Comparison of ENCODE assay signal across 16 cellular contexts in the genomic region with DNA sequence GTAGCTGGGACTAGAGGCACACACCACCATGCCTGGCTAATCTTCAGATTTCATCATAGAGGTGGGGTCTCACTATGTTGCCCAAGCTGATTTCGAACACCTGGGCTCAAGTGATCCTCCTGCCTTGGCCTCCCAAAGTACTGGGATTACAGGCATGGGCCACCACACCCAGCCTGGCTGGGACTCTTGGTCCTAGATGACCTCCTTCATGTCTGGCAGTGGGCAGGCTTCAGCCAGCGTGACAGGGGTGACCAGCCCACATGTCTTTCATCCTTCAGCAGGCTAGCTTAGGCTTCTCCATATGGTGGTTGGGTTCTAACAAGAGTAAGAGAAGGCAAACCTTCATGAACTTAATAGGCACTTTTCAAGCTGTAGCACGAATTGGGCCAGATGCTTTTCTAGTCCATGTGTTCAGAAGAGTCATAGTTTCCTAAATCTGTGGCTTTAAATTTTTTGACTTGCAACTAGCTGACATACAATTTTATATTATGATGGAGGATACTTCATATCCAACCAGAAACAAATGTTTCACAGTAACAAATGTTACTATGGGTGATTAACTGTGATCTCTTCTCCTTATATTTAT. TPM values are rescaled to one million over a fixed set of nuclear protein-coding genes. Genes with fewer than 3 reads are reported as not detected.
DNase-seq lines count a peak whose midpoint lies in the region; ATAC-seq, FAIRE-seq and TF ChIP-seq lines count a peak whose summit lies in the region.
"Had no signal": no experiment of that assay in that cellular context is flagged by ENCODE, and none has a peak within 500 bp of the region (broad histone marks: within the 10 kb centered on the region; RNA-seq: fewer than 3 reads in every experiment).

No MANE protein-coding gene starts in this region.

- H3K9me3 ChIP-seq in endodermal cell (ENCODE audit: control insufficient read depth, low read length) (no peaks in the 10 kb centered on the region), transverse colon (no peaks in the 10 kb centered on the region)
- H3K9me3 ChIP-seq: HAP-1 had no signal

- no peak for TF ChIP-seq CTCF in endodermal cell (conservative IDR thresholded peaks at IDR 0.05)
- no peak for TF ChIP-seq CTCF in transverse colon (IDR thresholded peaks at IDR 0.05)

- CTCF ChIA-PET in T-cell (lab: Charles Lee) = interaction anchor here (0.5 to 1.5 kb wide), 4 partner anchors 30 to 345 kb away, joined by 3 to 6 read pairs (median 4); no protein-coding TSS in a partner anchor

- no peaks in the 10 kb centered on the region for H3K9me3 Mint-ChIP-seq in activated naive CD4-positive, alpha-beta T cell treated with anti-CD3 and anti-CD28 coated beads, Interleukin-2, amount 50 U/mL, for 24 hours
- H3K9me3 Mint-ChIP-seq in T-cell (peaks cover 0 to 3% (median 0%) of the 10 kb centered on the region in 3 donors), endodermal cell (peaks cover 11% of the 10 kb centered on the region)

- no peaks in the 10 kb centered on the region for H3K27me3 Mint-ChIP-seq in activated naive CD4-positive, alpha-beta T cell treated with anti-CD3 and anti-CD28 coated beads, Interleukin-2, amount 50 U/mL, for 24 hours
- H3K27me3 Mint-ChIP-seq in T-cell (no peaks in the 10 kb centered on the region), endodermal cell (ENCODE audit: insufficient read depth) (peaks cover 10% of the 10 kb centered on the region)

- no peak for FAIRE-seq in H54 (lab: Jason Lieb, UNC)

- H3K27ac ChIP-seq in endodermal cell (ENCODE audit: low read depth, low read length) = no peak overlapping the region
- peak overlapping the region in 3 of 4 donors; percentile 5 to 22 (median 16) for H3K27ac ChIP-seq in transverse colon

- H3K27me3 ChIP-seq in endodermal cell (ENCODE audit: control insufficient read depth, insufficient read depth, low read length, poor library complexity, severe bottlenecking) (no peaks in the 10 kb centered on the region), transverse colon (no peaks in the 10 kb centered on the region)

- H3K4me3 ChIP-seq in endodermal cell (ENCODE audit: low read length) = no peak overlapping the region
- H3K4me3 ChIP-seq in transverse colon = no peak overlapping the region
- H3K4me3 ChIP-seq: HAP-1 had no signal

- peaks cover 82% of the 10 kb centered on the region for H3K4me1 Mint-ChIP-seq in activated naive CD4-positive, alpha-beta T cell treated with anti-CD3 and anti-CD28 coated beads, Interleukin-2, amount 50 U/mL, for 24 hours
- peaks cover 78 to 85% (median 81%) of the 10 kb centered on the region in 3 donors for H3K4me1 Mint-ChIP-seq in T-cell
- peaks cover 8% of the 10 kb centered on the region for H3K4me1 Mint-ChIP-seq in endodermal cell

- no peak overlapping the region for H3K9ac ChIP-seq in endodermal cell (ENCODE audit: extremely low read depth, low read length, poor library complexity, severe bottlenecking)

- 85 to 91% methylated on average over 2 to 3 of the region's 3 CpGs for WGBS in endodermal cell (ENCODE audit: insufficient coverage in 1 of 2, insufficient read length in 1 of 2), 2 experiments
- WGBS in transverse colon (ENCODE audit: low coverage in 1 of 2), 2 donors = 77 to 90% methylated on average over 3 of the region's 3 CpGs

- H3K36me3 ChIP-seq in endodermal cell (ENCODE audit: control insufficient read depth, insufficient read depth, low read length) (no peaks in the 10 kb centered on the region), transverse colon (no peaks in the 10 kb centered on the region)
- H3K36me3 ChIP-seq: HAP-1 had no signal

- POLR2A ChIA-PET in T-cell (lab: Charles Lee) = interaction anchor here (0.5 to 0.6 kb wide), 2 partner anchors 31 to 777 kb away, joined by 3 read pairs; no protein-coding TSS in a partner anchor

- ATAC-seq in T-cell (replicated peaks in 1 of 4) = peak in 2 of 4 experiments; percentile 31 to 71
- ATAC-seq: left colon had no signal

- TF ChIP-seq EP300 in transverse colon (IDR thresholded peaks at IDR 0.05; ENCODE audit: low read depth) = no peak

- H3K36me3 Mint-ChIP-seq in activated naive CD4-positive, alpha-beta T cell treated with anti-CD3 and anti-CD28 coated beads, Interleukin-2, amount 50 U/mL, for 24 hours = peaks cover 7% of the 10 kb centered on the region
- peaks cover 4% of the 10 kb centered on the region for H3K36me3 Mint-ChIP-seq in T-cell
- H3K36me3 Mint-ChIP-seq in endodermal cell (ENCODE audit: low read depth) = no peaks in the 10 kb centered on the region

- intact Hi-C loops in transverse colon (cut with DNase I; ENCODE audit: low total_unique reads) = no loop called here

- H3K4me1 ChIP-seq in endodermal cell (ENCODE audit: control insufficient read depth, insufficient read depth, low read length) = no peaks in the 10 kb centered on the region
- peaks cover 6 to 27% (median 15%) of the 10 kb centered on the region in 4 donors for H3K4me1 ChIP-seq in transverse colon
- H3K4me1 ChIP-seq: HAP-1 had no signal

- TF ChIP-seq POLR2A in transverse colon (IDR thresholded peaks at IDR 0.05) (no peak), H54 (IDR thresholded peaks at IDR 0.05; ENCODE audit: low read depth, low read length) (no peak)

- H3K4me3 Mint-ChIP-seq in activated naive CD4-positive, alpha-beta T cell treated with anti-CD3 and anti-CD28 coated beads, Interleukin-2, amount 50 U/mL, for 24 hours = peak overlapping the region; percentile 83
- H3K4me3 Mint-ChIP-seq in T-cell (peak overlapping the region; percentile 71 to 84 (median 75)), endodermal cell (no peak overlapping the region)

- H3K27ac Mint-ChIP-seq in activated naive CD4-positive, alpha-beta T cell treated with anti-CD3 and anti-CD28 coated beads, Interleukin-2, amount 50 U/mL, for 24 hours = peak overlapping the region; percentile 77
- H3K27ac Mint-ChIP-seq in T-cell (peak overlapping the region; percentile 87 to 96), endodermal cell (no peak overlapping the region)

- no peak for DNase-seq in activated naive CD4-positive, alpha-beta T cell treated with anti-CD3 and anti-CD28 coated beads, Interleukin-2, amount 50 U/mL, for 16 hours
- DNase-seq in T-cell = no peak
- peak; percentile 17 for DNase-seq in endodermal cell
- no peak for DNase-seq in transverse colon
- no peak for DNase-seq in H54 (ENCODE audit: insufficient read length, low spot score)
- DNase-seq in putamen (ENCODE audit: low spot score) = no peak
- no peak for DNase-seq in inferior parietal cortex (ENCODE audit: extremely low spot score)
- DNase-seq: GF-D8, KBM-7, NCI-H1105 treated with DMSO at 0.1 percent for 48 hours, NCI-H226, Right ventricle myocardium superior, T1000 had no signal

- in situ Hi-C loops in transverse colon (cut with MboI; ENCODE audit: low pct_ligation_motif_present in 1 of 4, low pct_unique_long_range_greater_than_20kb in 1 of 4, low sequenced_read_pairs in 3 of 4) = no loop called here

RNA-seq across cellular contexts. Expression of a gene that starts 7.7 kb away (rescaled TPM):
- total RNA-seq in T-cell (10 to 100 TPM; 20.2 to 26.6 (median 21.1) TPM), endodermal cell (1 to 10 TPM; 1.5 to 3.5 TPM), transverse colon (100 to 1,000 TPM in 1 of 4 donors, 10 to 100 TPM in 3; 35.6 to 107 (median 66.5) TPM)
- polyA plus RNA-seq in endodermal cell (2013, experiment 1 of 2) = 4.3 TPM
- 3.4 TPM for polyA plus RNA-seq in endodermal cell (2013, experiment 2 of 2)

Comparison
In these comparisons a context has a peak if more than half of its experiments do, and no peak if none do; other contexts are left out.
1. RNA of a gene that starts 7.7 kb away (total RNA-seq): 35.6 to 107 TPM in transverse colon and 20.2 to 26.6 TPM in T-cell; 1.5 to 3.5 TPM in endodermal cell; every median in the first group is over 4 times any median in the second.